In the genomic region with DNA sequence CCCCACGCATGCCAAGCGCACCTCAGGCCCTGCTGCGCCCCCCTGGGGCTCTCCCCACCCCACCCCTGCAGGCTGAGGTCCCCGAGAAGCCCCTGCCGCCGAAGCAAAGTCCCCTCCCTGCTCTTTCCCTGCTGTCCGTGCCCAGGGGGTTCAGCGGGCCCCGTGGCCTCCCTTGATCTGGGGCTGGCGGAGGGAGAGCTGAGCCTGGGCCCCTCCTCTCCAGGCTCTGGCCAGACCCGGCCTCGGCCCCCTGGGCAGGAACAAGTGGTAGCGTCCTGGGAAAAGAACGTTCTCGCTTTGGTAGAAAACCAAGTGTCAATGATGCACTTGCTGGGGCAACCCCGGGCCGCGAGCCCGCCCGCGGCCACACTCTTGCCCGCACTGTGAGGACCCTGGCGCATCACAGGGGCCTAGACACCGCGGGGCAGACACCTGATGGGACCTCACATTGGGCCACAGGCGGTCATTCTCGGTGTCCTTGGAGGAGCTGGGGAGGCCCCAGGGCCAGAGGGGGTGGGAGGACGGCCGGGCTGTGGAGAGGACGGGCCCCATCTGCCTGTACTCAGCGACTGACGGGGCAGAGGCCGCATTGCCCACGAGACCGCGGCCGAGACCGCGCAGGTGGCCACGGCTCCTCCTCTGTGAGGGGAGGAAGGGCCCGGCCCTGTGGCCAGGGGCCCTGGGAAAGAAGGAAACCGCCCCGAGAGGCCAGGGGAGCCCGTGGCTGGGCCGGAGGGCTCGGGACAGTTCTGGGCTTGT, we compare ENCODE assay signal across 8 cellular contexts. TPM values are rescaled to one million over a fixed set of nuclear protein-coding genes. Genes with fewer than 3 reads are reported as not detected.
DNase-seq lines count a peak whose midpoint lies in the region; FAIRE-seq and TF ChIP-seq lines count a peak whose summit lies in the region.

No MANE protein-coding gene starts in this region.

- peak overlapping the region; percentile 99 for H3K4me2 ChIP-seq in mammary epithelial cell (ENCODE audit: insufficient read depth, low read depth, low read length)

- peak; percentile 14 for FAIRE-seq in GM19239 (lab: Jason Lieb, UNC)

- peaks cover 4% of the 10 kb centered on the region for H3K36me3 ChIP-seq in mammary epithelial cell (ENCODE audit: insufficient read depth, low read length)

- WGBS in mammary epithelial cell (ENCODE audit: low coverage, missing lambda C conversion rate), result 75% methylated on average over 30 of the region's 46 CpGs

- POLR2A ChIA-PET in HEK293T (lab: Yijun Ruan, JAX), result no interaction called here

- no peak for DNase-seq in GM19239 (ENCODE audit: insufficient read length, low spot score)
- no peak for DNase-seq in Jurkat, Clone E6-1 (ENCODE audit: low read depth, low spot score)
- DNase-seq in mammary epithelial cell, result no peak
- no peak for DNase-seq in HEK293T (ENCODE audit: extremely low spot score)
- DNase-seq in NAMALWA (ENCODE audit: low spot score), result no peak
- DNase-seq in DMS79 (lab: John Stamatoyannopoulos, UW), result no peak
- no peak for DNase-seq in NCI-H446 (lab: John Stamatoyannopoulos, UW)

- in situ Hi-C loops in mammary epithelial cell (cut with MboI; ENCODE audit: low sequenced_read_pairs in 2 of 2), result no loop called here

- H3K27me3 ChIP-seq in mammary epithelial cell (ENCODE audit: insufficient read depth, low read length) (no peaks in the 10 kb centered on the region), mononuclear cell (ENCODE audit: insufficient read depth, low read length) (no peaks in the 10 kb centered on the region)

- H3K4me3 ChIP-seq in Jurkat, Clone E6-1 (ENCODE audit: low read length), result peak overlapping the region; percentile 48
- peak overlapping the region in 2 of 3 experiments; percentile 41 to 58 for H3K4me3 ChIP-seq in mammary epithelial cell (replicated peaks in 1 of 3; ENCODE audit: insufficient read depth in 1 of 3, low read depth in 2 of 3, low read length in 3 of 3)
- H3K4me3 ChIP-seq in mononuclear cell (ENCODE audit: low read length), result peak overlapping the region; percentile 72

- H3K79me2 ChIP-seq in mammary epithelial cell (ENCODE audit: insufficient read depth, low read length), result peaks cover 86% of the 10 kb centered on the region

- H2AFZ ChIP-seq in mammary epithelial cell (ENCODE audit: low read depth, low read length), result no peak overlapping the region

- no peak for TF ChIP-seq CTCF in mammary epithelial cell (conservative IDR thresholded peaks at IDR 0.05 in 1 of 2, IDR thresholded peaks at IDR 0.05 in 1 of 2; ENCODE audit: extremely low read depth in 1 of 2, insufficient read depth in 1 of 2, low read depth in 1 of 2, low read length in 2 of 2)

- H3K9ac ChIP-seq in mammary epithelial cell (ENCODE audit: insufficient read depth, low read length), result no peak overlapping the region

- peaks cover 43% of the 10 kb centered on the region for H3K4me1 ChIP-seq in mammary epithelial cell (ENCODE audit: insufficient read depth, low read length)
- H3K4me1 ChIP-seq in mononuclear cell (ENCODE audit: insufficient read depth, low read length), result peaks cover 59% of the 10 kb centered on the region

- H4K20me1 ChIP-seq in mammary epithelial cell (ENCODE audit: insufficient read depth, low read length), result no peaks in the 10 kb centered on the region

- H3K27ac ChIP-seq in mammary epithelial cell (ENCODE audit: insufficient read depth, low read depth, low read length), result no peak overlapping the region

- H3K9me3 ChIP-seq in mammary epithelial cell (replicated peaks; ENCODE audit: insufficient read depth, low read length), result no peaks in the 10 kb centered on the region
- no peaks in the 10 kb centered on the region for H3K9me3 ChIP-seq in mononuclear cell (ENCODE audit: low read depth, low read length)

- CTCF ChIA-PET in mammary epithelial cell (lab: Charles Lee; ENCODE audit: low non-redundant PET) (no interaction called here), HEK293T (lab: Yijun Ruan, JAX) (no interaction called here)

- intact Hi-C loops in mammary epithelial cell (cut with micrococcal nuclease), result loop anchor here (1.0 to 5.0 kb wide), 2 partner anchors 22 to 39 kb away; a partner anchor contains a TSS

- BruUV-seq in mammary epithelial cell (replicated peaks; lab: Mats Ljungman, UMichigan), result no TSS peak

- dilution Hi-C loops in mammary epithelial cell (cut with HindIII; ENCODE audit: low sequenced_read_pairs), result no loop called here

TF ChIP-seq in HEK293T, 16 proteins besides CTCF, POLR2A, EP300 and RAD21:
- TF ChIP-seq HDGF (IDR thresholded peaks at IDR 0.05; ENCODE audit: borderline replicate concordance) (no peak), BHLHE40 (IDR thresholded peaks at IDR 0.05; ENCODE audit: borderline replicate concordance) (no peak), CTBP1 (IDR thresholded peaks at IDR 0.05; ENCODE audit: borderline replicate concordance) (no peak), TARDBP (IDR thresholded peaks at IDR 0.05) (no peak)

RNA-seq across cellular contexts. Expression of a gene that starts 29.0 kb away (rescaled TPM):
- 394 TPM for polyA plus RNA-seq in Jurkat, Clone E6-1 (2012; ENCODE audit: insufficient read depth, insufficient read length)
- total RNA-seq in mammary epithelial cell (100 to 1,000 TPM; 154 to 216 TPM), mononuclear cell (162 TPM)
- polyA plus RNA-seq in mammary epithelial cell, result 357 TPM
- 97.5 TPM for polyA minus RNA-seq in mammary epithelial cell

RNA-seq across cellular contexts. Expression of a gene that starts 37.6 kb away (rescaled TPM):
- 159 TPM for polyA plus RNA-seq in Jurkat, Clone E6-1 (2012; ENCODE audit: insufficient read depth, insufficient read length)
- total RNA-seq in mammary epithelial cell (100 to 1,000 TPM in 1 of 2 donors, 10 to 100 TPM in 1; 63.7 to 233 TPM), mononuclear cell (48.9 TPM)
- 258 TPM for polyA plus RNA-seq in mammary epithelial cell
- polyA minus RNA-seq in mammary epithelial cell, result 118 TPM

RNA-seq across cellular contexts. Expression of a gene that starts 41.3 kb away (rescaled TPM):
- polyA plus RNA-seq in Jurkat, Clone E6-1 (2012; ENCODE audit: insufficient read depth, insufficient read length), result 21.0 TPM
- 100 to 1,000 TPM in 1 of 2 donors, 10 to 100 TPM in 1; 37.0 to 108 TPM for total RNA-seq in mammary epithelial cell
- 22.5 TPM for polyA plus RNA-seq in mammary epithelial cell
- 34.4 TPM for polyA minus RNA-seq in mammary epithelial cell
- 53.8 TPM for total RNA-seq in mononuclear cell
